In genomic region chr6:106511274-106512047, GRCh38 we compare ENCODE assay signal across 7 cellular contexts.
DNase-seq lines count a peak whose midpoint lies in the region; ATAC-seq, FAIRE-seq and TF ChIP-seq lines count a peak whose summit lies in the region.

No MANE protein-coding gene starts in this region.

- H3K56ac ChIP-seq in IMR-90 (ENCODE audit: extremely low read depth, insufficient read depth, low read length), result no peak overlapping the region

- no peak overlapping the region for H3K27ac ChIP-seq in IMR-90 (ENCODE audit: insufficient read depth, low read length)

- H3K14ac ChIP-seq in IMR-90 (replicated peaks; ENCODE audit: low read depth, low read length), result no peak overlapping the region

- TF ChIP-seq CTCF in IMR-90 (conservative IDR thresholded peaks at IDR 0.05; ENCODE audit: low read depth, low read length), result no peak
- no peak for TF ChIP-seq CTCF in fibroblast of the aortic adventitia (IDR thresholded peaks at IDR 0.05; ENCODE audit: insufficient read depth, low read length)

- H4K20me1 ChIP-seq in IMR-90 (ENCODE audit: insufficient read depth, low read length), result no peaks in the 10 kb centered on the region

- H2AFZ ChIP-seq in IMR-90 (replicated peaks; ENCODE audit: low read length, poor library complexity), result peak overlapping the region; percentile 94
- peak overlapping the region; percentile 26 for H2AFZ ChIP-seq in neuron (ENCODE audit: low read depth, low read length)

- peaks cover 7% of the 10 kb centered on the region; the same call in 1 of the 2 replicates for H3K4me1 ChIP-seq in IMR-90 (ENCODE audit: control insufficient read depth, insufficient read depth, low read length)
- peaks cover 5% of the 10 kb centered on the region for H3K4me1 ChIP-seq in neuron (ENCODE audit: insufficient read depth, low read length)

- H3K9me3 ChIP-seq in IMR-90 (ENCODE audit: control insufficient read depth, insufficient read depth, low read length), result no peaks in the 10 kb centered on the region
- peaks cover 5% of the 10 kb centered on the region for H3K9me3 ChIP-seq in neuron (ENCODE audit: low read length)

- FAIRE-seq in GM18507 (lab: Jason Lieb, UNC), result peak; percentile 35

- no peak overlapping the region for H4K91ac ChIP-seq in IMR-90 (ENCODE audit: insufficient read depth, low read depth, low read length)

- in situ Hi-C loops in IMR-90 (cut with MboI; ENCODE audit: low sequenced_read_pairs), result no loop called here

- BruUV-seq in IMR-90 (replicated peaks; lab: Mats Ljungman, UMichigan), result no TSS peak

- peak; percentile 42 for ATAC-seq in IMR-90 (ENCODE audit: low read depth)

- no peak for TF ChIP-seq RAD21 in IMR-90 (IDR thresholded peaks at IDR 0.05; ENCODE audit: low read length)

- dilution Hi-C loops in IMR-90 (cut with HindIII; ENCODE audit: low sequenced_read_pairs, unreplicated experiment), result no loop called here

- no peak overlapping the region for H2AK5ac ChIP-seq in IMR-90 (ENCODE audit: low read depth, low read length)

- peak overlapping the region; percentile 0 for H2AK9ac ChIP-seq in IMR-90 (replicated peaks; ENCODE audit: low read depth, low read length, poor library complexity)

- no peak overlapping the region for H3K4ac ChIP-seq in IMR-90 (ENCODE audit: low read depth, low read length)

- H2BK15ac ChIP-seq in IMR-90 (ENCODE audit: low read depth, low read length), result no peak overlapping the region

- CTCF ChIA-PET in IMR-90 (lab: Yijun Ruan, JAX), result interaction anchor here (1.0 to 1.8 kb wide), 4 partner anchors 10 to 50 kb away, joined by 3 to 5 read pairs (median 4); no protein-coding TSS in a partner anchor

- TF ChIP-seq POLR2A in IMR-90 (IDR thresholded peaks at IDR 0.05; ENCODE audit: low read depth, low read length), result no peak

- peak overlapping the region; percentile 79 for H3K4me2 ChIP-seq in IMR-90 (ENCODE audit: low read depth, low read length)

- H3K36me3 ChIP-seq in IMR-90 (ENCODE audit: control insufficient read depth, insufficient read depth, low read length) (no peaks in the 10 kb centered on the region), neuron (ENCODE audit: insufficient read depth, low read length) (no peaks in the 10 kb centered on the region)

- H2BK120ac ChIP-seq in IMR-90 (ENCODE audit: low read depth, low read length), result no peak overlapping the region

- intact Hi-C loops in IMR-90 (cut with micrococcal nuclease), result loop anchor here (2.0 to 5.0 kb wide), 5 partner anchors 17 to 466 kb away; no protein-coding TSS in a partner anchor

- H3K18ac ChIP-seq in IMR-90 (ENCODE audit: low read depth, low read length), result no peak overlapping the region

- peak overlapping the region; percentile 52 for H3K4me3 ChIP-seq in IMR-90 (ENCODE audit: insufficient read depth, low read depth, low read length)
- peak overlapping the region; percentile 81 for H3K4me3 ChIP-seq in fibroblast of the aortic adventitia (ENCODE audit: low read depth, low read length)
- H3K4me3 ChIP-seq in neuron (ENCODE audit: low read length), result no peak overlapping the region

- 1% methylated on average over 17 of the region's 29 CpGs; no CpG with 5 or more reads in 1 of the 2 experiments for WGBS in IMR-90 (ENCODE audit: extremely low coverage in 2 of 2, insufficient read length in 1 of 2), 2 experiments

- H2BK20ac ChIP-seq in IMR-90 (ENCODE audit: low read depth, low read length), result no peak overlapping the region; the same call in 1 of the 2 replicates

- H3K9me1 ChIP-seq in IMR-90 (ENCODE audit: insufficient read depth, low read length), result peaks cover 4% of the 10 kb centered on the region; the same call in 1 of the 2 replicates

- peak overlapping the region; percentile 63 for H3K23ac ChIP-seq in IMR-90 (ENCODE audit: low read depth, low read length)

- no peak overlapping the region for H3K9ac ChIP-seq in IMR-90 (ENCODE audit: low read depth, low read length)

- H4K8ac ChIP-seq in IMR-90 (ENCODE audit: low read depth in 2 of 2, low read length in 2 of 2), result no peak overlapping the region

- H4K5ac ChIP-seq in IMR-90 (ENCODE audit: low read depth, low read length), result no peak overlapping the region

- no peak overlapping the region for H2BK5ac ChIP-seq in IMR-90 (ENCODE audit: low read depth, low read length, poor library complexity, severe bottlenecking)

- POLR2A ChIA-PET in IMR-90 (lab: Charles Lee; ENCODE audit: unreplicated experiment), result interaction anchor here (0.6 kb wide), 1 partner anchor 31 kb away, joined by 5 read pairs; no protein-coding TSS in a partner anchor

- H3K79me1 ChIP-seq in IMR-90 (ENCODE audit: low read depth in 1 of 2, low read length in 2 of 2), result no peaks in the 10 kb centered on the region

- no peak for DNase-seq in GM18507 (ENCODE audit: extremely low spot score, insufficient read length, low read depth)
- no peak for DNase-seq in IMR-90
- DNase-seq in activated T-cell treated with anti-CD3 and anti-CD28 coated beads, Interleukin-2, amount 50 U/mL, for 1 hour, result peak; percentile 56
- DNase-seq in fibroblast of the aortic adventitia (ENCODE audit: low read depth), result peak; percentile 63
- no peak for DNase-seq in NCI-H2029 (lab: John Stamatoyannopoulos, UW)
- no peak for DNase-seq in NOMO-1 (lab: John Stamatoyannopoulos, UW; ENCODE audit: unreplicated experiment in 2 of 2)

- peaks cover 32% of the 10 kb centered on the region for H3K27me3 ChIP-seq in IMR-90 (ENCODE audit: control insufficient read depth, insufficient read depth, low read length)
- H3K27me3 ChIP-seq in neuron (ENCODE audit: insufficient read depth, low read length), result peaks cover 81% of the 10 kb centered on the region

TF ChIP-seq in IMR-90, 13 proteins besides CTCF, POLR2A, EP300 and RAD21:
- no peak for TF ChIP-seq CEBPB (IDR thresholded peaks at IDR 0.05; ENCODE audit: low read depth, low read length)
- TF ChIP-seq MXI1 (IDR thresholded peaks at IDR 0.05; ENCODE audit: borderline replicate concordance, low read depth, low read length), result no peak
- no peak for TF ChIP-seq MAZ (IDR thresholded peaks at IDR 0.05; ENCODE audit: borderline replicate concordance, low read depth, low read length)
- TF ChIP-seq RCOR1 (IDR thresholded peaks at IDR 0.05; ENCODE audit: insufficient replicate concordance, low read length), result no peak

Comparison
In these comparisons a context has a peak if more than half of its experiments do, and no peak if none do; other contexts are left out.
1. DNase-seq: peak in activated T-cell treated with anti-CD3 and anti-CD28 coated beads, Interleukin-2, amount 50 U/mL, for 1 hour (single experiment) and fibroblast of the aortic adventitia (single experiment); none in GM18507 (single experiment), IMR-90 (single experiment), NCI-H2029 (single experiment) and NOMO-1 (0 of 2).